Comparison of ENCODE assay signal across 19 cellular contexts in the genomic region with DNA sequence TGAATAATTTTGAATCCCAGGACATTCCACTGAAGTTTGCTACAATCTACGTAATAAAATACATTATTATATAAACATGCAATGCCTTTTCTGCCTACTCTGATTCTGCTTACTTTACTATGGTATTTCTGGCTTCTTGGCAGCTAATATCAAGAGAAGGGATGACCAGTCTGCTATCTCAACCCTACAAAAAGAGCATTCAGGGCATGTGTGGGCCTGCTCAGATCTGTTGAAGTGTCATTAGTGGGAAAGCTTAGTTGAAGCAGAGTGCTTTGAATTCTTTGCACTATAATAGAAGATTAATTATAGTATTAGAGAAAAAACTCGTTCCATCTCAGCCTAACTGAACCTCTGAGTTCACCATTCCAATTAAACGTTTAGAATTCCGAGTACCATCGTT.
"Had no signal": no experiment of that assay in that cellular context is flagged by ENCODE, and none has a peak within 500 bp of the region (broad histone marks: within the 10 kb centered on the region; RNA-seq: fewer than 3 reads in every experiment).

No MANE protein-coding gene starts in this region.

- H3K4me3 ChIP-seq: colonic mucosa, left lung, mucosa of descending colon, thoracic aorta, upper lobe of left lung had no signal

- DNase-seq: activated CD4-positive, alpha-beta T cell treated with anti-CD3 and anti-CD28 coated beads for 48 hours; activated CD4-positive, CD25-positive, alpha-beta regulatory T cell; activated CD8-positive, alpha-beta T cell treated with anti-CD3 and anti-CD28 coated beads for 36 hours; activated naive CD4-positive, alpha-beta T cell treated with anti-CD3 and anti-CD28 coated beads for 36 hours; activated naive CD8-positive, alpha-beta T cell treated with anti-CD3 and anti-CD28 coated beads, Interleukin-2, amount 50 U/mL, for 24 hours; activated T-cell treated with anti-CD3 and anti-CD28 coated beads, Interleukin-2, amount 50 U/mL, for 24 hours; anterior cingulate cortex; colonic mucosa; endodermal cell; erythroblast; kidney; left lung; mucosa of descending colon; naive B cell; retina; stimulated activated naive B cell treated with anti-CD40 and anti-IgM and Interleukin-4, amounts not matched to agents 10 μg/mL and 1 μg/mL and 100 μg/mL, for 72 hours; T1000; upper lobe of left lung had no signal
